In genomic region chr10:124657806-124658205, GRCh38 we compare ENCODE assay signal across 9 cellular contexts.
DNase-seq lines count a peak whose midpoint lies in the region; ATAC-seq and TF ChIP-seq lines count a peak whose summit lies in the region.
"Had no signal": no experiment of that assay in that cellular context is flagged by ENCODE, and none has a peak within 500 bp of the region (broad histone marks: within the 10 kb centered on the region; RNA-seq: fewer than 3 reads in every experiment).

No MANE protein-coding gene starts in this region.

- no peaks in the 10 kb centered on the region for H3K27me3 ChIP-seq in KMS-11 (ENCODE audit: insufficient read depth, low read depth)

- DNase-seq in Ammon's horn (ENCODE audit: low spot score) (peak; percentile 53), cardiac fibroblast (ENCODE audit: low read depth in 2 of 2) (peak; percentile 18 to 36), NCI-H2107 treated with DMSO at 0.1 percent for 48 hours (lab: John Stamatoyannopoulos, UW; ENCODE audit: unreplicated experiment) (no peak), NCI-H187 (lab: John Stamatoyannopoulos, UW) (no peak)
- no peak for DNase-seq in naive thymus-derived CD8-positive, alpha-beta T cell

- TF ChIP-seq CTCF in KMS-11 (conservative IDR thresholded peaks at IDR 0.05; ENCODE audit: low read depth, low read length) (no peak), cardiac fibroblast (IDR thresholded peaks at IDR 0.05; ENCODE audit: low read depth, low read length) (no peak)

- peaks cover 27 to 91% (median 60%) of the 10 kb centered on the region in 4 donors for H3K4me1 Mint-ChIP-seq in naive thymus-derived CD8-positive, alpha-beta T cell

- peaks cover 82% of the 10 kb centered on the region for H3K4me1 ChIP-seq in KMS-11 (ENCODE audit: low read depth, poor library complexity, severe bottlenecking)

- H3K9me3 Mint-ChIP-seq in naive thymus-derived CD8-positive, alpha-beta T cell: no peaks in the 10 kb centered on the region
- H3K9me3 Mint-ChIP-seq: stimulated activated naive CD8-positive, alpha-beta T cell treated with anti-CD3 and anti-CD28 coated beads, Interleukin-15, Interleukin-2, amounts not matched to agents 100 ng/mL and 50 ng/mL, for 24 hours had no signal

- H3K4me3 ChIP-seq in KMS-11 (IDR thresholded peaks at IDR 0.05; ENCODE audit: insufficient read depth, low read depth, low read length): no peak overlapping the region
- H3K4me3 ChIP-seq in cardiac fibroblast (replicated peaks in 1 of 2; ENCODE audit: low read depth in 2 of 2, low read length in 2 of 2): no peak overlapping the region

- H3K36me3 ChIP-seq in KMS-11 (ENCODE audit: insufficient read depth): no peaks in the 10 kb centered on the region

- H4K20me1 ChIP-seq in KMS-11 (ENCODE audit: insufficient read depth): no peaks in the 10 kb centered on the region

- H2AFZ ChIP-seq in KMS-11 (ENCODE audit: low read depth): no peak overlapping the region

- H3K27ac ChIP-seq in KMS-11: peak overlapping the region; percentile 88

- no peaks in the 10 kb centered on the region for H3K36me3 Mint-ChIP-seq in naive thymus-derived CD8-positive, alpha-beta T cell

- H3K9ac ChIP-seq in KMS-11: peak overlapping the region; percentile 58; the same call in 1 of the 2 replicates

- peak overlapping the region in 3 of 10 donors; percentile 7 to 65 (median 60) for H3K4me3 Mint-ChIP-seq in naive thymus-derived CD8-positive, alpha-beta T cell
- H3K4me3 Mint-ChIP-seq: stimulated activated naive CD8-positive, alpha-beta T cell treated with anti-CD3 and anti-CD28 coated beads, Interleukin-15, Interleukin-2, amounts not matched to agents 100 ng/mL and 50 ng/mL, for 24 hours had no signal

- H3K27ac Mint-ChIP-seq in naive thymus-derived CD8-positive, alpha-beta T cell: peak overlapping the region in 7 of 10 donors; percentile 30 to 93 (median 69)
- H3K27ac Mint-ChIP-seq: stimulated activated naive CD8-positive, alpha-beta T cell treated with anti-CD3 and anti-CD28 coated beads, Interleukin-15, Interleukin-2, amounts not matched to agents 100 ng/mL and 50 ng/mL, for 24 hours had no signal

- peak overlapping the region; percentile 97 for H3K4me2 ChIP-seq in KMS-11

- ATAC-seq in naive thymus-derived CD8-positive, alpha-beta T cell: no peak
- ATAC-seq in GM21737 (IDR thresholded peaks at IDR 0.05; ENCODE audit: unreplicated experiment) (no peak), GM18519 (IDR thresholded peaks at IDR 0.05; ENCODE audit: low FRiP score, unreplicated experiment) (no peak)

- POLR2A ChIA-PET in naive thymus-derived CD8-positive, alpha-beta T cell (lab: Charles Lee): interaction anchor here (1.6 to 1.8 kb wide), 2 partner anchors 9 to 13 kb away, joined by 7 read pairs; no protein-coding TSS in a partner anchor

- H3K79me2 ChIP-seq in KMS-11 (ENCODE audit: insufficient read depth, low read depth): peaks cover 38% of the 10 kb centered on the region

- no peaks in the 10 kb centered on the region for H3K27me3 Mint-ChIP-seq in naive thymus-derived CD8-positive, alpha-beta T cell
- H3K27me3 Mint-ChIP-seq: stimulated activated naive CD8-positive, alpha-beta T cell treated with anti-CD3 and anti-CD28 coated beads, Interleukin-15, Interleukin-2, amounts not matched to agents 100 ng/mL and 50 ng/mL, for 24 hours had no signal

Comparison
In these comparisons a context has a peak if more than half of its experiments do, and no peak if none do; other contexts are left out.
1. DNase-seq: peak in Ammon's horn (single experiment) and cardiac fibroblast (2 of 2); none in naive thymus-derived CD8-positive, alpha-beta T cell (0 of 10), NCI-H2107 treated with DMSO at 0.1 percent for 48 hours (single experiment) and NCI-H187 (0 of 2).